Comparison of ENCODE assay signal across 18 cellular contexts in genomic region chr2:32864761-32865160, GRCh38.
DNase-seq lines count a peak whose midpoint lies in the region; ATAC-seq, FAIRE-seq and TF ChIP-seq lines count a peak whose summit lies in the region.
"Had no signal": no experiment of that assay in that cellular context is flagged by ENCODE, and none has a peak within 500 bp of the region (broad histone marks: within the 10 kb centered on the region; RNA-seq: fewer than 3 reads in every experiment).

No MANE protein-coding gene starts in this region.

- no peaks in the 10 kb centered on the region for H3K4me1 Mint-ChIP-seq in activated T-helper 1 cell treated with anti-CD3 and anti-CD28 coated beads, Interleukin-12 subunit alpha, Interleukin-12 subunit beta, Interleukin-2, Interleukin-4 antibody, amounts not matched to agents 30 ng/mL and 10 ng/mL and 1 ng/mL, durations not matched to agents 14 hours and 24 hours and 36 hours (ENCODE audit: low read depth)
- H3K4me1 Mint-ChIP-seq: central memory CD8-positive, alpha-beta T cell; memory B cell had no signal

- H3K36me3 ChIP-seq in osteoblast (ENCODE audit: insufficient read depth, low read length) = no peaks in the 10 kb centered on the region
- H3K36me3 ChIP-seq in kidney (ENCODE audit: control insufficient read depth in 1 of 2, insufficient read depth in 2 of 2, low read length in 2 of 2) = no peaks in the 10 kb centered on the region
- H3K36me3 ChIP-seq: pancreas, transverse colon had no signal

- H3K4me3 ChIP-seq in AG09309 (ENCODE audit: control insufficient read depth, low read depth, low read length) = no peak overlapping the region
- H3K4me3 ChIP-seq in choroid plexus epithelial cell (ENCODE audit: low read depth, low read length) = no peak overlapping the region
- peak overlapping the region; percentile 40 for H3K4me3 ChIP-seq in osteoblast (ENCODE audit: insufficient read depth, low read length)
- no peak overlapping the region for H3K4me3 ChIP-seq in kidney (ENCODE audit: low read length in 2 of 2)
- H3K4me3 ChIP-seq: pancreas, transverse colon had no signal

- H3K27me3 Mint-ChIP-seq in activated T-helper 1 cell treated with anti-CD3 and anti-CD28 coated beads, Interleukin-12 subunit alpha, Interleukin-12 subunit beta, Interleukin-2, Interleukin-4 antibody, amounts not matched to agents 30 ng/mL and 10 ng/mL and 1 ng/mL, durations not matched to agents 14 hours and 24 hours and 36 hours (ENCODE audit: insufficient read depth) = peaks cover 17% of the 10 kb centered on the region
- H3K27me3 Mint-ChIP-seq: central memory CD8-positive, alpha-beta T cell had no signal

- no peak for TF ChIP-seq CTCF in AG09309 (IDR thresholded peaks at IDR 0.05; ENCODE audit: control insufficient read depth, insufficient read depth, low read depth, low read length, missing control alignments)
- TF ChIP-seq CTCF in choroid plexus epithelial cell (conservative IDR thresholded peaks at IDR 0.05; ENCODE audit: low read depth, low read length) = no peak
- TF ChIP-seq CTCF in osteoblast (IDR thresholded peaks at IDR 0.05; ENCODE audit: extremely low read depth, low read depth, low read length) = no peak
- TF ChIP-seq CTCF in kidney (IDR thresholded peaks at IDR 0.05; ENCODE audit: borderline replicate concordance, extremely low read depth, insufficient read depth) = no peak

- DNase-seq in AG09309 (ENCODE audit: low read depth) (peak; percentile 65), M059J (ENCODE audit: low read depth) (peak; percentile 82), choroid plexus epithelial cell (ENCODE audit: low read depth) (peak; percentile 76), osteoblast (ENCODE audit: insufficient read length, low spot score, missing footprints) (peak; percentile 86), kidney (no peak)
- no peak for DNase-seq in NK-92 treated with Interleukin-12 subunit alpha and Interleukin-12 subunit beta, amount 100 ng/mL, for 24 hours (lab: John Stamatoyannopoulos, UW)
- no peak for DNase-seq in activated T-helper 1 cell treated with anti-CD3 and anti-CD28 coated beads, Interleukin-12 subunit alpha, Interleukin-12 subunit beta, Interleukin-2, Interleukin-4 antibody, amounts not matched to agents 30 ng/mL and 10 ng/mL and 1 ng/mL, durations not matched to agents 14 hours and 24 hours and 36 hours (ENCODE audit: low spot score)
- DNase-seq: activated gamma-delta T cell, H9, NCI-H2029 treated with DMSO at 0.1 percent for 48 hours, pancreas, transverse colon had no signal

- intact Hi-C loops in activated T-helper 1 cell treated with anti-CD3 and anti-CD28 coated beads, Interleukin-12 subunit alpha, Interleukin-12 subunit beta, Interleukin-2, Interleukin-4 antibody, amounts not matched to agents 30 ng/mL and 10 ng/mL and 1 ng/mL, durations not matched to agents 14 hours and 24 hours and 36 hours (cut with micrococcal nuclease) = no loop called here
- intact Hi-C loops in kidney (cut with DNase I) = no loop called here

- no peak overlapping the region for H3K9ac ChIP-seq in kidney (ENCODE audit: low read length in 2 of 2)

- no peak overlapping the region for H3K27ac Mint-ChIP-seq in activated T-helper 1 cell treated with anti-CD3 and anti-CD28 coated beads, Interleukin-12 subunit alpha, Interleukin-12 subunit beta, Interleukin-2, Interleukin-4 antibody, amounts not matched to agents 30 ng/mL and 10 ng/mL and 1 ng/mL, durations not matched to agents 14 hours and 24 hours and 36 hours
- H3K27ac Mint-ChIP-seq: memory B cell had no signal

- no peak for ATAC-seq in GM21528 (IDR thresholded peaks at IDR 0.05; ENCODE audit: low FRiP score, unreplicated experiment)

- no peak overlapping the region for H2AFZ ChIP-seq in osteoblast (ENCODE audit: low read length)

- no peak for FAIRE-seq in kidney (lab: Jason Lieb, UNC)
- FAIRE-seq: endothelial cell of umbilical vein, pancreas had no signal

- H3K9me3 Mint-ChIP-seq in activated T-helper 1 cell treated with anti-CD3 and anti-CD28 coated beads, Interleukin-12 subunit alpha, Interleukin-12 subunit beta, Interleukin-2, Interleukin-4 antibody, amounts not matched to agents 30 ng/mL and 10 ng/mL and 1 ng/mL, durations not matched to agents 14 hours and 24 hours and 36 hours = no peaks in the 10 kb centered on the region
- H3K9me3 Mint-ChIP-seq: central memory CD8-positive, alpha-beta T cell; memory B cell had no signal

- no peaks in the 10 kb centered on the region for H4K20me1 ChIP-seq in osteoblast (ENCODE audit: insufficient read depth, low read length)

- H3K27me3 ChIP-seq in osteoblast (ENCODE audit: insufficient read depth, low read length) = no peaks in the 10 kb centered on the region
- H3K27me3 ChIP-seq: pancreas, transverse colon had no signal

- H3K36me3 Mint-ChIP-seq in activated T-helper 1 cell treated with anti-CD3 and anti-CD28 coated beads, Interleukin-12 subunit alpha, Interleukin-12 subunit beta, Interleukin-2, Interleukin-4 antibody, amounts not matched to agents 30 ng/mL and 10 ng/mL and 1 ng/mL, durations not matched to agents 14 hours and 24 hours and 36 hours (ENCODE audit: low read depth) = no peaks in the 10 kb centered on the region
- H3K36me3 Mint-ChIP-seq: memory B cell had no signal

- peak overlapping the region; percentile 68 for H3K4me2 ChIP-seq in osteoblast (ENCODE audit: insufficient read depth, low read length)

- H3K27ac ChIP-seq in osteoblast (ENCODE audit: low read depth, low read length) (peak overlapping the region; percentile 85), kidney (ENCODE audit: low read depth in 2 of 2, low read length in 2 of 2) (no peak overlapping the region)
- H3K27ac ChIP-seq: C4-2B, HL-60, pancreas, transverse colon had no signal

- no peaks in the 10 kb centered on the region for H3K9me3 ChIP-seq in osteoblast (ENCODE audit: low read depth, low read length)
- H3K9me3 ChIP-seq in kidney (ENCODE audit: control insufficient read depth in 1 of 2, low read length in 2 of 2) = no peaks in the 10 kb centered on the region
- H3K9me3 ChIP-seq: pancreas, transverse colon had no signal

- peaks cover 30% of the 10 kb centered on the region for H3K4me1 ChIP-seq in osteoblast (ENCODE audit: insufficient read depth, low read length)
- H3K4me1 ChIP-seq in kidney (ENCODE audit: control insufficient read depth in 1 of 2, insufficient read depth in 1 of 2, low read depth in 1 of 2, low read length in 2 of 2) = no peaks in the 10 kb centered on the region
- H3K4me1 ChIP-seq: pancreas, transverse colon had no signal

- no peak overlapping the region for H3K4me3 Mint-ChIP-seq in activated T-helper 1 cell treated with anti-CD3 and anti-CD28 coated beads, Interleukin-12 subunit alpha, Interleukin-12 subunit beta, Interleukin-2, Interleukin-4 antibody, amounts not matched to agents 30 ng/mL and 10 ng/mL and 1 ng/mL, durations not matched to agents 14 hours and 24 hours and 36 hours
- H3K4me3 Mint-ChIP-seq: central memory CD8-positive, alpha-beta T cell; H9; memory B cell had no signal

- no peaks in the 10 kb centered on the region for H3K79me2 ChIP-seq in osteoblast (ENCODE audit: insufficient read depth, low read length)

Comparison
In these comparisons a context has a peak if more than half of its experiments do, and no peak if none do; other contexts are left out.
1. DNase-seq: peak in AG09309 (single experiment), M059J (single experiment), choroid plexus epithelial cell (single experiment) and osteoblast (single experiment); none in NK-92 treated with Interleukin-12 subunit alpha and Interleukin-12 subunit beta, amount 100 ng/mL, for 24 hours (single experiment), activated T-helper 1 cell treated with anti-CD3 and anti-CD28 coated beads, Interleukin-12 subunit alpha, Interleukin-12 subunit beta, Interleukin-2, Interleukin-4 antibody, amounts not matched to agents 30 ng/mL and 10 ng/mL and 1 ng/mL, durations not matched to agents 14 hours and 24 hours and 36 hours (single experiment) and kidney (single experiment).